In the genomic region with DNA sequence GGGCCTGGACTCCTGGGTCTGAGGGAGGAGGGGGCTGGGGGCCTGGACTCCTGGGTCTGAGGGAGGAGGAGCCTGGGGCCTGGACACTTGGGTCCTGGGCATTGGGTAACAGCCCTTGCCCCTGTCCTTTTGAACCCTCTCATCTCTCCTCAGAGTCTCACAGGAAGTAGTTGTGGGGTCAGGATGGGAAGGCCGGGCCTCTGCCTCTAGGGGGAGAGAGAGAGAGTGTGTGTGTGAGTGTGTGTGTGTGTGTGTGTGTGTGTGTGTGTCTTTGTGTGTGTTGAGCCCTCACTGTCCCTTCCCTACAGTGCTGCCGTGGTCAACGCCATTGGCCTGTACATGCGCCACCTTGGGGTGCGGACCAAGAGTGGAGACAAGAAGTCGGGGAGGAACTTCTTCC, we compare ENCODE assay signal across 11 cellular contexts. TPM values are rescaled to one million over a fixed set of nuclear protein-coding genes. Genes with fewer than 3 reads are reported as not detected.
A peak's percentile ranks its signal among the peaks of the same experiment; 100 is the strongest.
DNase-seq lines count a peak whose midpoint lies in the region; ATAC-seq and TF ChIP-seq lines count a peak whose summit lies in the region.
"Had no signal": no experiment of that assay in that cellular context is flagged by ENCODE, and none has a peak within 500 bp of the region (broad histone marks: within the 10 kb centered on the region; RNA-seq: fewer than 3 reads in every experiment).

No MANE protein-coding gene starts in this region.

- POLR2A ChIA-PET in WTC11 (lab: Charles Lee): no interaction called here

- H3K4me3 Mint-ChIP-seq in WTC11: no peak overlapping the region

- H3K4me1 Mint-ChIP-seq in WTC11: peaks cover 3% of the 10 kb centered on the region

- no peak overlapping the region for H3K27ac Mint-ChIP-seq in WTC11

- H3K9me3 Mint-ChIP-seq in WTC11: no peaks in the 10 kb centered on the region

- CTCF ChIA-PET in WTC11 (lab: Charles Lee): no interaction called here

- DNase-seq in ELF-1 (ENCODE audit: low read depth, low spot score) (peak; percentile 47), HK-2 (ENCODE audit: unreplicated experiment) (peak; percentile 35), WTC11 (ENCODE audit: low spot score) (no peak), left kidney (ENCODE audit: low read depth, low spot score) (peak; percentile 39), NCI-H524 treated with DMSO at 0.1 percent for 48 hours (lab: John Stamatoyannopoulos, UW) (no peak)
- DNase-seq in stimulated activated CD4-positive, alpha-beta T cell treated with anti-CD3 and anti-CD28 coated beads, Interleukin-2, amount 100 ng/mL, for 48 hours: no peak
- DNase-seq: activated effector memory CD4-positive, alpha-beta T cell treated with anti-CD3 and anti-CD28 coated beads, Interleukin-2, amount 50 U/mL, for 16 hours had no signal

- TF ChIP-seq CTCF in WTC11 (IDR thresholded peaks at IDR 0.05): no peak

- no peaks in the 10 kb centered on the region for H3K27me3 Mint-ChIP-seq in WTC11 (ENCODE audit: low read depth)

- ATAC-seq in WTC11 (peak; percentile 34), HG03135 (IDR thresholded peaks at IDR 0.05; ENCODE audit: unreplicated experiment) (no peak), GM19035 (IDR thresholded peaks at IDR 0.05; ENCODE audit: unreplicated experiment) (no peak)

- peaks cover 12% of the 10 kb centered on the region for H3K36me3 Mint-ChIP-seq in WTC11

TF ChIP-seq in WTC11, 78 proteins besides CTCF, POLR2A, EP300 and RAD21:
- TF ChIP-seq ZNF317 (CRISPR knock-in tag; IDR thresholded peaks at IDR 0.05; ENCODE audit: borderline replicate concordance, low read depth): no peak
- TF ChIP-seq ZNF121 (CRISPR knock-in tag; IDR thresholded peaks at IDR 0.05): peak; percentile 16; the same call in 1 of the 2 replicates
- TF ChIP-seq, protein P1, sequence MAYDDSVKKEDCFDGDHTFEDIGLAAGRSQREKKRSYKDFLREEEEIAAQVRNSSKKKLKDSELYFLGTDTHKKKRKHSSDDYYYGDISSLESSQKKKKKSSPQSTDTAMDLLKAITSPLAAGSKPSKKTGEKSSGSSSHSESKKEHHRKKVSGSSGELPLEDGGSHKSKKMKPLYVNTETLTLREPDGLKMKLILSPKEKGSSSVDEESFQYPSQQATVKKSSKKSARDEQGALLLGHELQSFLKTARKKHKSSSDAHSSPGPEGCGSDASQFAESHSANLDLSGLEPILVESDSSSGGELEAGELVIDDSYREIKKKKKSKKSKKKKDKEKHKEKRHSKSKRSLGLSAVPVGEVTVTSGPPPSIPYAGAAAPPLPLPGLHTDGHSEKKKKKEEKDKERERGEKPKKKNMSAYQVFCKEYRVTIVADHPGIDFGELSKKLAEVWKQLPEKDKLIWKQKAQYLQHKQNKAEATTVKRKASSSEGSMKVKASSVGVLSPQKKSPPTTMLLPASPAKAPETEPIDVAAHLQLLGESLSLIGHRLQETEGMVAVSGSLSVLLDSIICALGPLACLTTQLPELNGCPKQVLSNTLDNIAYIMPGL (CRISPR knock-in tag; IDR thresholded peaks at IDR 0.05): no peak
- TF ChIP-seq, protein P2, sequence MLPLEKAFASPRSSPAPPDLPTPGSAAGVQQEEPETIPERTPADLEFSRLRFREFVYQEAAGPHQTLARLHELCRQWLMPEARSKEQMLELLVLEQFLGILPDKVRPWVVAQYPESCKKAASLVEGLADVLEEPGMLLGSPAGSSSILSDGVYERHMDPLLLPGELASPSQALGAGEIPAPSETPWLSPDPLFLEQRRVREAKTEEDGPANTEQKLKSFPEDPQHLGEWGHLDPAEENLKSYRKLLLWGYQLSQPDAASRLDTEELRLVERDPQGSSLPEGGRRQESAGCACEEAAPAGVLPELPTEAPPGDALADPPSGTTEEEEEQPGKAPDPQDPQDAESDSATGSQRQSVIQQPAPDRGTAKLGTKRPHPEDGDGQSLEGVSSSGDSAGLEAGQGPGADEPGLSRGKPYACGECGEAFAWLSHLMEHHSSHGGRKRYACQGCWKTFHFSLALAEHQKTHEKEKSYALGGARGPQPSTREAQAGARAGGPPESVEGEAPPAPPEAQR (CRISPR knock-in tag; IDR thresholded peaks at IDR 0.05): no peak

RNA-seq across cellular contexts. Expression of a gene that starts 10.9 kb away (rescaled TPM):
- total RNA-seq in WTC11 (2021): 77.2 to 102 TPM (median 82.9 TPM) in 3 replicates

RNA-seq across cellular contexts. Expression of a gene that starts 16.8 kb away (rescaled TPM):
- total RNA-seq in WTC11 (2021): 0.42 to 1.2 TPM (median 0.71 TPM) in 3 replicates
- total RNA-seq: lung microvascular endothelial cell had no signal

RNA-seq across cellular contexts. Expression of a gene that starts 33.8 kb away (rescaled TPM):
- total RNA-seq in WTC11 (2021): 3,152 to 3,787 TPM (median 3,713 TPM) in 3 replicates

RNA-seq across cellular contexts. Expression of a gene that starts 34.4 kb away (rescaled TPM):
- 0.30 to 0.66 TPM (median 0.31 TPM) in 3 replicates for total RNA-seq in WTC11 (2021)
- total RNA-seq: lung microvascular endothelial cell, skeletal muscle tissue had no signal

RNA-seq across cellular contexts. Expression of a gene that starts 49.1 kb away (rescaled TPM):
- not detected in 3 replicates for total RNA-seq in WTC11 (2021)
- total RNA-seq: lung microvascular endothelial cell, skeletal muscle tissue had no signal

Comparison
In these comparisons a context has a peak if more than half of its experiments do, and no peak if none do; other contexts are left out.
1. DNase-seq: peak in ELF-1 (single experiment), HK-2 (single experiment) and left kidney (single experiment); none in WTC11 (single experiment), stimulated activated CD4-positive, alpha-beta T cell treated with anti-CD3 and anti-CD28 coated beads, Interleukin-2, amount 100 ng/mL, for 48 hours (0 of 2) and NCI-H524 treated with DMSO at 0.1 percent for 48 hours (single experiment).